Comparison of ENCODE assay signal across 8 cellular contexts in the genomic region with DNA sequence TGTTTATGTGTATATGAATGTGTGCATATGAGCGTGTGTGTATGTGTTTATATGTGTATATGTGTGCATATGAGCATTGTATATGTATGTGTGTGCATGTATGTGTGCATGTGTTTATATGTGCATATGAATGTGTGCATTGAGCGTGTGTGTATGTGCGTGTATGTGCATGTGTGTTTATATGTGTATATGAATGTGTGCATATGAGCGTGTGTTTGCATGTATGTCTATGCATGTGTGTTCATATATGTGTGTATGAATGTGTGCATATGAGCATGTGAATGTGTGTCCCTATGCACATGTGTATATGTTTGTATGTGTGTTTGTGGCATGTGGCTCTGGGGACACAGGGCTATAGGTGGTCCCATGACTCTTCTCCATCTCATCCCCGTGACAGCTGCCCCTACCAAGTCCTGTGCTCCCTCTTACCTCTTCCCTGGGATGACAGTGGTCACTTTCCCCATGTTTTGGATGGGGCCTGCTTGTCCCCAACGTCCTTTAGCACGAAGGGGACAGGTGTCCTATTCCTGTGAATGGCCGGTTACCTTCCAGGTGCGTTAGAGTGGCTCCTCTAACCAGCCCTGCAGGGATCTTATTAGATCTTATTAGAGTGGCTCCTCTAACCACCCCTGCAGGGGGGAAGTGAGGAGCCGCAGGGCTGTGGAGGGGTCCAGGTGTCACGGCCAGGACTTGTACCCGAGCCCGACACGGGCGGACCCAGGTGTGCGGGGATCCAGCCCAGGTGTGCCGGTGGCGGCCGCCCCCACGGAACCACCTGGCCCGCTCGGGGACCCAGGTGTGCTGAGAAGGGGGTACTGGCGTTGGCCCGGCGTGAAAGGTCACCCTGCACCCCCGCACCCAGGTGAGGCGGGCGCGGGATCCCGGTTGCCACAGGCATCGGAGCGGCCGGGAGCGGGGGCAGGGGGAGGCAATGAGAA.
DNase-seq lines count a peak whose midpoint lies in the region; ATAC-seq and TF ChIP-seq lines count a peak whose summit lies in the region.

No MANE protein-coding gene starts in this region.

- H3K9me3 ChIP-seq in BLaER1 treated with 17β-estradiol and CSF1 and Interleukin-3, amounts not matched to agents 10 nM and 100 nM (replicated peaks in 1 of 11): no peaks in the 10 kb centered on the region
- H3K9me3 ChIP-seq in HEK293 (ENCODE audit: control insufficient read depth, insufficient read depth, low read depth, low read length) (no peaks in the 10 kb centered on the region), right lobe of liver (no peaks in the 10 kb centered on the region)

- TF ChIP-seq POLR2A in right lobe of liver (IDR thresholded peaks at IDR 0.05): no peak

- peak overlapping the region; percentile 90 to 100 (median 98) for H3K4me2 ChIP-seq in BLaER1 treated with 17β-estradiol and CSF1 and Interleukin-3, amounts not matched to agents 10 nM and 100 nM

- intact Hi-C loops in right lobe of liver (cut with DNase I): loop anchor here (5.0 kb wide), 1 partner anchor 164 kb away; no protein-coding TSS in a partner anchor

- WGBS in right lobe of liver (ENCODE audit: insufficient coverage, low coverage, low lambda C conversion rate, missing lambda C conversion rate): 71% methylated on average over 2 of the region's 34 CpGs
- 24% methylated on average over 34 of the region's 34 CpGs for WGBS in urinary bladder

- H3K4me1 ChIP-seq in BLaER1 treated with 17β-estradiol and CSF1 and Interleukin-3, amounts not matched to agents 10 nM and 100 nM: peaks cover 18 to 37% (median 23%) of the 10 kb centered on the region in 10 experiments
- H3K4me1 ChIP-seq in HEK293 (ENCODE audit: control insufficient read depth, insufficient read depth, low read length): 0 out of 2 replicates have a peak, but pooled peaks cover 2% of the 10 kb centered on the region
- peaks cover 0 to 9% (median 2%) of the 10 kb centered on the region in 4 donors for H3K4me1 ChIP-seq in right lobe of liver
- H3K4me1 ChIP-seq in urinary bladder (ENCODE audit: insufficient read depth): no peaks in the 10 kb centered on the region

- H3K36me3 Mint-ChIP-seq in activated naive CD8-positive, alpha-beta T cell treated with anti-CD3 and anti-CD28 coated beads, Interleukin-2, amount 10 ng/mL, durations not matched to agents 7 days and 5 days: no peaks in the 10 kb centered on the region

- peak overlapping the region; percentile 45 for H3K4me3 Mint-ChIP-seq in activated naive CD8-positive, alpha-beta T cell treated with anti-CD3 and anti-CD28 coated beads, Interleukin-2, amount 10 ng/mL, durations not matched to agents 7 days and 5 days

- ATAC-seq in activated naive CD8-positive, alpha-beta T cell treated with anti-CD3 and anti-CD28 coated beads, Interleukin-2, amount 10 ng/mL, durations not matched to agents 7 days and 5 days (ENCODE audit: low read depth): no peak
- ATAC-seq in right lobe of liver: peak in 1 of 4 donors; percentile 19

- peak overlapping the region; percentile 43 to 84 (median 71); a peak in 21 of 22 replicates for H3K9ac ChIP-seq in BLaER1 treated with 17β-estradiol and CSF1 and Interleukin-3, amounts not matched to agents 10 nM and 100 nM

- CTCF ChIA-PET in HEK293 (lab: Yijun Ruan, JAX): interaction anchor here (0.7 to 1.9 kb wide), 8 partner anchors 29 to 167 kb away, joined by 3 to 26 read pairs (median 5); no protein-coding TSS in a partner anchor

- no peaks in the 10 kb centered on the region for H3K9me3 Mint-ChIP-seq in activated naive CD8-positive, alpha-beta T cell treated with anti-CD3 and anti-CD28 coated beads, Interleukin-2, amount 10 ng/mL, durations not matched to agents 7 days and 5 days

- H3K4me1 Mint-ChIP-seq in activated naive CD8-positive, alpha-beta T cell treated with anti-CD3 and anti-CD28 coated beads, Interleukin-2, amount 10 ng/mL, durations not matched to agents 7 days and 5 days: peaks cover 22% of the 10 kb centered on the region

- H4K20me1 ChIP-seq in BLaER1 treated with 17β-estradiol and CSF1 and Interleukin-3, amounts not matched to agents 10 nM and 100 nM: no peaks in the 10 kb centered on the region

- peak overlapping the region in 7 of 11 experiments; percentile 21 to 60 (median 46); a peak in 8 of 22 replicates for H3K27ac ChIP-seq in BLaER1 treated with 17β-estradiol and CSF1 and Interleukin-3, amounts not matched to agents 10 nM and 100 nM
- H3K27ac ChIP-seq in HEK293 (ENCODE audit: extremely low read depth, low read depth, low read length): no peak overlapping the region; the same call in 1 of the 2 replicates
- H3K27ac ChIP-seq in right lobe of liver: peak overlapping the region in 2 of 3 donors; percentile 17 to 33
- no peak overlapping the region for H3K27ac ChIP-seq in urinary bladder (ENCODE audit: low read depth)

- peak overlapping the region; percentile 48 to 71 (median 60); a peak in 19 of 20 replicates for H3K4me3 ChIP-seq in BLaER1 treated with 17β-estradiol and CSF1 and Interleukin-3, amounts not matched to agents 10 nM and 100 nM
- H3K4me3 ChIP-seq in HEK293 (ENCODE audit: low read depth, low read length) (peak overlapping the region; percentile 25), right lobe of liver (peak overlapping the region; percentile 60 to 64 (median 63)), urinary bladder (ENCODE audit: low read depth, low read length) (peak overlapping the region; percentile 50)

- TF ChIP-seq CTCF in HEK293 (tag by site-specific recombination; IDR thresholded peaks at IDR 0.05) (no peak), right lobe of liver (IDR thresholded peaks at IDR 0.05) (no peak)

- H3K27me3 Mint-ChIP-seq in activated naive CD8-positive, alpha-beta T cell treated with anti-CD3 and anti-CD28 coated beads, Interleukin-2, amount 10 ng/mL, durations not matched to agents 7 days and 5 days: peaks cover 13% of the 10 kb centered on the region

- POLR2A ChIA-PET in HEK293 (lab: Yijun Ruan, JAX): no interaction called here
- POLR2A ChIA-PET in activated naive CD8-positive, alpha-beta T cell treated with anti-CD3 and anti-CD28 coated beads, Interleukin-2, amount 10 ng/mL, durations not matched to agents 7 days and 5 days (lab: Charles Lee): no interaction called here

- no peaks in the 10 kb centered on the region; a peak in 2 of 22 replicates for H3K27me3 ChIP-seq in BLaER1 treated with 17β-estradiol and CSF1 and Interleukin-3, amounts not matched to agents 10 nM and 100 nM
- no peaks in the 10 kb centered on the region for H3K27me3 ChIP-seq in right lobe of liver

- no peak for DNase-seq in activated naive CD8-positive, alpha-beta T cell treated with anti-CD3 and anti-CD28 coated beads, Interleukin-2, amount 10 ng/mL, durations not matched to agents 7 days and 5 days
- DNase-seq in right lobe of liver (no peak), HPDE6-E6E7 (ENCODE audit: extremely low spot score) (no peak), DMS153 treated with DMSO at 0.1 percent for 48 hours (lab: John Stamatoyannopoulos, UW; ENCODE audit: unreplicated experiment) (no peak)
- DNase-seq in stimulated activated CD4-positive, alpha-beta T cell treated with anti-CD3 and anti-CD28 coated beads, Interleukin-12 subunit alpha, Interleukin-12 subunit beta, amount 100 ng/mL, for 4 hours: no peak

- no peaks in the 10 kb centered on the region for H3K36me3 ChIP-seq in BLaER1 treated with 17β-estradiol and CSF1 and Interleukin-3, amounts not matched to agents 10 nM and 100 nM
- H3K36me3 ChIP-seq in HEK293 (ENCODE audit: control insufficient read depth in 2 of 2, insufficient read depth in 1 of 2, low read length in 2 of 2) (no peaks in the 10 kb centered on the region), right lobe of liver (no peaks in the 10 kb centered on the region), urinary bladder (ENCODE audit: insufficient read depth) (no peaks in the 10 kb centered on the region)

- H3K27ac Mint-ChIP-seq in activated naive CD8-positive, alpha-beta T cell treated with anti-CD3 and anti-CD28 coated beads, Interleukin-2, amount 10 ng/mL, durations not matched to agents 7 days and 5 days: no peak overlapping the region

TF ChIP-seq in HEK293, 187 proteins besides CTCF, POLR2A, EP300 and RAD21 (continues in another document):
- TF ChIP-seq ZNF610 (tag by site-specific recombination; IDR thresholded peaks at IDR 0.05; ENCODE audit: borderline replicate concordance) (no peak), ZNF394 (tag by site-specific recombination; IDR thresholded peaks at IDR 0.05; ENCODE audit: borderline replicate concordance) (no peak), ZNF302 (tag by site-specific recombination; IDR thresholded peaks at IDR 0.05; ENCODE audit: low read depth) (no peak), ZNF132 (tag by site-specific recombination; IDR thresholded peaks at IDR 0.05; ENCODE audit: borderline replicate concordance) (no peak), ZNF747 (tag by site-specific recombination; IDR thresholded peaks at IDR 0.05) (no peak), ZXDB (tag by site-specific recombination; IDR thresholded peaks at IDR 0.05) (no peak), ZSCAN30 (tag by site-specific recombination; IDR thresholded peaks at IDR 0.05) (no peak), OVOL3 (tag by site-specific recombination; IDR thresholded peaks at IDR 0.05) (no peak), ZBTB20 (tag by site-specific recombination; IDR thresholded peaks at IDR 0.05) (no peak), ZSCAN23 (tag by site-specific recombination; IDR thresholded peaks at IDR 0.05) (no peak)
- TF ChIP-seq, protein P1, sequence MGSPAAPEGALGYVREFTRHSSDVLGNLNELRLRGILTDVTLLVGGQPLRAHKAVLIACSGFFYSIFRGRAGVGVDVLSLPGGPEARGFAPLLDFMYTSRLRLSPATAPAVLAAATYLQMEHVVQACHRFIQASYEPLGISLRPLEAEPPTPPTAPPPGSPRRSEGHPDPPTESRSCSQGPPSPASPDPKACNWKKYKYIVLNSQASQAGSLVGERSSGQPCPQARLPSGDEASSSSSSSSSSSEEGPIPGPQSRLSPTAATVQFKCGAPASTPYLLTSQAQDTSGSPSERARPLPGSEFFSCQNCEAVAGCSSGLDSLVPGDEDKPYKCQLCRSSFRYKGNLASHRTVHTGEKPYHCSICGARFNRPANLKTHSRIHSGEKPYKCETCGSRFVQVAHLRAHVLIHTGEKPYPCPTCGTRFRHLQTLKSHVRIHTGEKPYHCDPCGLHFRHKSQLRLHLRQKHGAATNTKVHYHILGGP (tag by site-specific recombination; IDR thresholded peaks at IDR 0.05): no peak

Comparison
In these comparisons a context has a peak if more than half of its experiments do, and no peak if none do; other contexts are left out.
1. H3K27ac ChIP-seq: peak in BLaER1 treated with 17β-estradiol and CSF1 and Interleukin-3, amounts not matched to agents 10 nM and 100 nM (7 of 11) and right lobe of liver (2 of 3); none in HEK293 (single experiment) and urinary bladder (single experiment).
2. Peak in every context shown above with its lines, with median percentiles within 50 percentile points of each other: H3K4me3 ChIP-seq.